26 cellular contexts compared by ENCODE assay signal in the genomic region with DNA sequence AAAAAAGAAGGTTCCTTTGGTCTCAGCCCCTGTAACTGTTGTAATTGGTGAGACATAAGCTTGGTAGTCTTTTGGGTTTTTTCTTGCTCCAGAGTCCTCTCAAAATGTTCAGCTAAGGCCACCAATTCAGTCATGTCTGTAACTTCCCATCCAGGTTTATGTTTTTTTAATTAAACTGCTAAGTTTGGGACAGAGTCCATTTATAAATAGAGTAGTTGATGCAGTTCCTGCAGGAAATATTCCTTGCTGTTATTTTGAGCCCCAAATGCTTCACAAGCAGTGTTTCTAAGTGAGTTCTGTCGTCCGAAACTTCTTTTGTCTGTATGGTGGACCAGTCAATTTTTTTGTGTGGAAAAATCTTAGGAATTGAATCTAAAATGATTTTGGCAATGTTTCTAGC.
DNase-seq lines count a peak whose midpoint lies in the region; ATAC-seq and TF ChIP-seq lines count a peak whose summit lies in the region.
"Had no signal": no experiment of that assay in that cellular context is flagged by ENCODE, and none has a peak within 500 bp of the region (broad histone marks: within the 10 kb centered on the region; RNA-seq: fewer than 3 reads in every experiment).

No MANE protein-coding gene starts in this region.

- 66 to 76% (median 69%) methylated on average over 2 of the region's 2 CpGs for WGBS in psoas muscle, 3 donors
- WGBS in esophagus squamous epithelium, 2 donors = 64 to 90% methylated on average over 2 of the region's 2 CpGs

- H3K36me3 ChIP-seq in BLaER1 (0 out of 2 replicates have a peak, but pooled peaks cover 7% of the 10 kb centered on the region), psoas muscle (ENCODE audit: insufficient read depth in 1 of 2, low read depth in 1 of 2) (no peaks in the 10 kb centered on the region), esophagus squamous epithelium (no peaks in the 10 kb centered on the region), BE2C (no peaks in the 10 kb centered on the region)
- H3K36me3 ChIP-seq: SJCRH30, suprapubic skin had no signal

- H3K27me3 ChIP-seq in BLaER1 = no peaks in the 10 kb centered on the region
- no peaks in the 10 kb centered on the region for H3K27me3 ChIP-seq in psoas muscle (ENCODE audit: insufficient read depth in 3 of 3, low read length in 2 of 3)
- H3K27me3 ChIP-seq in esophagus squamous epithelium = no peaks in the 10 kb centered on the region
- H3K27me3 ChIP-seq in BE2C = no peaks in the 10 kb centered on the region
- H3K27me3 ChIP-seq: body of pancreas, foreskin keratinocyte, SJCRH30, suprapubic skin had no signal

- H3K9me3 Mint-ChIP-seq in IgD-negative memory B cell (no peaks in the 10 kb centered on the region), chondrocyte (ENCODE audit: low read depth) (no peaks in the 10 kb centered on the region)
- H3K9me3 Mint-ChIP-seq: CD4-positive, alpha-beta T cell; immature natural killer cell had no signal

- ATAC-seq in psoas muscle = no peak
- ATAC-seq in GM19463 (IDR thresholded peaks at IDR 0.05; ENCODE audit: unreplicated experiment) = no peak
- ATAC-seq: activated CD8-positive, alpha-beta T cell treated with anti-CD3 and anti-CD28 coated beads, Interleukin-2, amount 10 ng/mL, durations not matched to agents 7 days and 5 days; body of pancreas; foreskin keratinocyte; left lobe of liver; PC-3 had no signal

- no peaks in the 10 kb centered on the region for H4K20me1 ChIP-seq in BLaER1

- H3K36me3 Mint-ChIP-seq in IgD-negative memory B cell = peaks cover 5% of the 10 kb centered on the region
- no peaks in the 10 kb centered on the region for H3K36me3 Mint-ChIP-seq in chondrocyte (ENCODE audit: low read depth)
- H3K36me3 Mint-ChIP-seq: immature natural killer cell had no signal

- intact Hi-C loops in psoas muscle (cut with DNase I) = no loop called here
- intact Hi-C loops in esophagus squamous epithelium (cut with DNase I) = no loop called here

- no peak overlapping the region for H3K27ac ChIP-seq in BLaER1
- peak overlapping the region; percentile 5 for H3K27ac ChIP-seq in psoas muscle
- H3K27ac ChIP-seq in esophagus squamous epithelium = peak overlapping the region in 2 of 4 donors; percentile 2 to 8
- H3K27ac ChIP-seq: body of pancreas, foreskin keratinocyte, SJCRH30, suprapubic skin had no signal

- no peak overlapping the region for H3K4me3 ChIP-seq in BLaER1
- no peak overlapping the region for H3K4me3 ChIP-seq in psoas muscle
- no peak overlapping the region for H3K4me3 ChIP-seq in esophagus squamous epithelium
- no peak overlapping the region for H3K4me3 ChIP-seq in BE2C (ENCODE audit: low read depth, low read length)
- H3K4me3 ChIP-seq: body of pancreas, SJCRH30, suprapubic skin had no signal

- no peaks in the 10 kb centered on the region for H3K27me3 Mint-ChIP-seq in IgD-negative memory B cell
- H3K27me3 Mint-ChIP-seq in chondrocyte (ENCODE audit: low read depth) = no peaks in the 10 kb centered on the region
- H3K27me3 Mint-ChIP-seq: CD4-positive, alpha-beta T cell had no signal

- DNase-seq in chondrocyte (ENCODE audit: low spot score) (no peak), psoas muscle (no peak), esophagus squamous epithelium (lab: John Stamatoyannopoulos, UW) (no peak), BE2C (no peak)
- DNase-seq: activated CD4-positive, CD25-positive, alpha-beta regulatory T cell treated with anti-CD3 and anti-CD28 coated beads, Interleukin-2, amount 50 U/mL, for 72 hours; activated CD8-positive, alpha-beta T cell treated with anti-CD3 and anti-CD28 coated beads, Interleukin-2, amount 10 ng/mL, durations not matched to agents 7 days and 5 days; activated effector memory CD4-positive, alpha-beta T cell treated with anti-CD3 and anti-CD28 coated beads, Interleukin-2, amount 50 U/mL, for 16 hours; activated T-cell treated with anti-CD3 and anti-CD28 coated beads for 4 hours; body of pancreas; CD4-positive, alpha-beta T cell; DMS 273 treated with DMSO at 0.1 percent for 48 hours; effector memory CD4-positive, alpha-beta T cell; erythroblast; immature natural killer cell; NCI-H1105 treated with DMSO at 0.1 percent for 48 hours; NCI-H2029; NCI-H2227 treated with DMSO at 0.1 percent for 48 hours; PC-3; SJCRH30 had no signal

- TF ChIP-seq CTCF in chondrocyte (IDR thresholded peaks at IDR 0.05) (no peak), psoas muscle (IDR thresholded peaks at IDR 0.05) (no peak), esophagus squamous epithelium (IDR thresholded peaks at IDR 0.05) (no peak), BE2C (IDR thresholded peaks at IDR 0.05; ENCODE audit: low read depth, low read length) (no peak)

- H3K9ac ChIP-seq in BLaER1 = no peak overlapping the region

- no peak for TF ChIP-seq POLR2A in esophagus squamous epithelium (IDR thresholded peaks at IDR 0.05)

- H3K9me3 ChIP-seq in BLaER1 = no peaks in the 10 kb centered on the region
- H3K9me3 ChIP-seq in psoas muscle = no peaks in the 10 kb centered on the region
- H3K9me3 ChIP-seq in esophagus squamous epithelium = no peaks in the 10 kb centered on the region
- H3K9me3 ChIP-seq in BE2C = no peaks in the 10 kb centered on the region
- H3K9me3 ChIP-seq: body of pancreas, suprapubic skin had no signal

- H3K4me2 ChIP-seq in BLaER1 = peak overlapping the region; percentile 15; the same call in 1 of the 2 replicates

- H3K4me3 Mint-ChIP-seq in IgD-negative memory B cell (no peak overlapping the region), chondrocyte (ENCODE audit: unreplicated experiment) (no peak overlapping the region)
- H3K4me3 Mint-ChIP-seq: activated CD8-positive, alpha-beta T cell treated with anti-CD3 and anti-CD28 coated beads, Interleukin-2, amount 10 ng/mL, durations not matched to agents 7 days and 5 days; CD4-positive, alpha-beta T cell; T-helper 1 cell treated with Interleukin-12 subunit alpha and Interleukin-12 subunit beta and Interleukin-4 antibody, amounts not matched to agents 30 μg/mL and 1 μg/mL, for 36 hours had no signal

- H3K4me1 ChIP-seq in BLaER1 (peaks cover 15% of the 10 kb centered on the region), psoas muscle (peaks cover 19% of the 10 kb centered on the region), esophagus squamous epithelium (peaks cover 0 to 33% (median 26%) of the 10 kb centered on the region in 3 donors), BE2C (peaks cover 4% of the 10 kb centered on the region)

- H3K4me1 Mint-ChIP-seq in IgD-negative memory B cell (peaks cover 7 to 15% (median 10%) of the 10 kb centered on the region in 3 donors), chondrocyte (ENCODE audit: low read depth) (peaks cover 72% of the 10 kb centered on the region)

- peak overlapping the region in 2 of 3 donors; percentile 30 to 90 for H3K27ac Mint-ChIP-seq in IgD-negative memory B cell
- peak overlapping the region; percentile 83 for H3K27ac Mint-ChIP-seq in chondrocyte (ENCODE audit: unreplicated experiment)
- H3K27ac Mint-ChIP-seq: activated CD8-positive, alpha-beta T cell treated with anti-CD3 and anti-CD28 coated beads, Interleukin-2, amount 10 ng/mL, durations not matched to agents 7 days and 5 days; CD4-positive, alpha-beta T cell had no signal
